In genomic region chr20:20359628-20360027, GRCh38 we compare ENCODE assay signal across 24 cellular contexts. TPM values are rescaled to one million over a fixed set of nuclear protein-coding genes. Genes with fewer than 3 reads are reported as not detected.
"Had no signal": no experiment of that assay in that cellular context is flagged by ENCODE, and none has a peak within 500 bp of the region (broad histone marks: within the 10 kb centered on the region; RNA-seq: fewer than 3 reads in every experiment).

No MANE protein-coding gene starts in this region.

- H3K27ac ChIP-seq: cardiac muscle cell, coronary artery, lower lobe of right lung, ovary, skin epidermis, tibial nerve had no signal

- H3K9me3 Mint-ChIP-seq: activated T-cell treated with anti-CD3 and anti-CD28 coated beads, Interleukin-2, amount 50 U/mL, for 4 hours; T-cell had no signal

- H3K4me3 ChIP-seq: cardiac muscle cell, coronary artery, lower lobe of right lung, ovary, skin epidermis, tibial nerve had no signal

- H3K27me3 ChIP-seq: ovary had no signal

- DNase-seq: activated naive CD4-positive, alpha-beta T cell treated with Interleukin-2 at 50 U/mL for 16 hours; activated T-cell treated with anti-CD3 and anti-CD28 coated beads, Interleukin-2, amount 50 U/mL, for 4 hours; aorta; lower lobe of right lung; ovary; stimulated activated CD4-positive, alpha-beta T cell treated with anti-CD3 and anti-CD28 coated beads, Interleukin-12 subunit alpha, Interleukin-12 subunit beta, amount 100 ng/mL, for 4 hours had no signal

- H3K9me3 ChIP-seq: lower lobe of right lung, ovary, tibial nerve had no signal

- H3K27ac Mint-ChIP-seq: activated CD4-positive, alpha-beta memory T cell treated with anti-CD3 and anti-CD28 coated beads for 36 hours; activated naive CD8-positive, alpha-beta T cell; endodermal cell; nephron progenitor cell; progenitor cell of endocrine pancreas; stimulated activated memory B cell treated with anti-CD40 and anti-IgM and Interleukin-4, amounts not matched to agents 10 μg/mL and 1 μg/mL and 100 μg/mL, for 72 hours; T-cell had no signal

- H3K4me3 Mint-ChIP-seq: activated CD4-positive, alpha-beta memory T cell treated with anti-CD3 and anti-CD28 coated beads for 36 hours; activated naive CD8-positive, alpha-beta T cell; endodermal cell; nephron progenitor cell; stimulated activated memory B cell treated with anti-CD40 and anti-IgM and Interleukin-4, amounts not matched to agents 10 μg/mL and 1 μg/mL and 100 μg/mL, for 72 hours had no signal

- H3K36me3 ChIP-seq: cardiac muscle cell, lower lobe of right lung, ovary, tibial nerve had no signal

- H3K36me3 Mint-ChIP-seq: activated CD4-positive, alpha-beta memory T cell treated with anti-CD3 and anti-CD28 coated beads for 36 hours; activated naive CD8-positive, alpha-beta T cell; stimulated activated memory B cell treated with anti-CD40 and anti-IgM and Interleukin-4, amounts not matched to agents 10 μg/mL and 1 μg/mL and 100 μg/mL, for 72 hours; T-cell had no signal

RNA-seq across cellular contexts. Expression of gene INSM1, which starts 8.3 kb away (rescaled TPM):
- total RNA-seq: aorta, cardiac muscle cell, esophagus mucosa, left lobe of liver, lower lobe of right lung, mononuclear cell, myocyte, ovary, renal cortical epithelial cell, sciatic nerve, T-cell, tibial nerve, ureter had no signal
- polyA plus RNA-seq: cardiac muscle cell had no signal
